In the genomic region with DNA sequence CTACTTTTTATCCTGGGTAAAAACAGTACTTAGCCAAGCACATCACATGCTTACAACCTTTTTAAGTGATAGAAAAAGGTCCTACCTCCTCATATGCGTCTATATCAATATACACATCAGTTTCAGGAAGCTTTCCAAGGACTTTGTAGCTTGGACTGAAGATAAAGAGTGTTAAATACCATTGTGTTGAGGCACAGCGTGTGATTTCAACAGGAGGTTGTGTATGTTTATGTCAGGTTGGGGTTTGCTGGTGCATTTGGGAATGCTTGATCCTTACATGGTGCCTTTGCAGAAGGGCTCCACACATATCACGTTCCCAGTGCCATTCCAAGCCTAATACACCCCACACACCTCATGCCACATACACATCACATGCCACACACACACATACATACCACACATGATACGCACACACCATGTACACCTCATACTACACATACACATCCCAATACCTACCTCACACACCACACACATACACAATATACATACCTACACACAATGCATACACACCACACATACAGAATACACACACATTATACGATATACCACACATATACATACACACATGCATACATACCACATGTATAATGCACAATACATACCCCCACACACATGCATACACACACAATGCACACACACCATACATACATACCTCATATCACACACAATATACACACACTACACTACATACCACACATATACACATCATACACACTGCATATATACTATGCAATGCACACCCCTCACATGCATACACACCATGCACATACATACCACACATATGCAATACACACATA, we compare ENCODE assay signal across 17 cellular contexts. TPM values are rescaled to one million over a fixed set of nuclear protein-coding genes. Genes with fewer than 3 reads are reported as not detected.
DNase-seq lines count a peak whose midpoint lies in the region; ATAC-seq, FAIRE-seq and TF ChIP-seq lines count a peak whose summit lies in the region.
"Had no signal": no experiment of that assay in that cellular context is flagged by ENCODE, and none has a peak within 500 bp of the region (broad histone marks: within the 10 kb centered on the region; RNA-seq: fewer than 3 reads in every experiment).

No MANE protein-coding gene starts in this region.

- no peak overlapping the region for H3K27ac Mint-ChIP-seq in astrocyte (ENCODE audit: unreplicated experiment)
- H3K27ac Mint-ChIP-seq: CD8-positive, alpha-beta T cell had no signal

- H3K27me3 Mint-ChIP-seq in astrocyte (ENCODE audit: low read depth, unreplicated experiment) = no peaks in the 10 kb centered on the region

- ATAC-seq in Right ventricle myocardium superior (ENCODE audit: poor library complexity) (no peak), omental fat pad (ENCODE audit: low FRiP score) (no peak)
- ATAC-seq: CD8-positive, alpha-beta T cell had no signal

- intact Hi-C loops in Right ventricle myocardium superior (cut with DNase I) = no loop called here

- H2AFZ ChIP-seq in astrocyte (ENCODE audit: low read depth, low read length) = no peak overlapping the region
- no peak overlapping the region for H2AFZ ChIP-seq in hepatocyte

- no peaks in the 10 kb centered on the region for H4K20me1 ChIP-seq in astrocyte (ENCODE audit: insufficient read depth, low read length)
- H4K20me1 ChIP-seq in hepatocyte (ENCODE audit: insufficient read depth, poor library complexity, severe bottlenecking) = no peaks in the 10 kb centered on the region

- no peaks in the 10 kb centered on the region for H3K9me3 Mint-ChIP-seq in astrocyte (ENCODE audit: unreplicated experiment)
- H3K9me3 Mint-ChIP-seq: CD8-positive, alpha-beta T cell had no signal

- WGBS in hepatocyte (ENCODE audit: low lambda C conversion rate, missing lambda C conversion rate) = 73% methylated on average over 5 of the region's 5 CpGs

- H3K4me3 ChIP-seq in AG04450 (ENCODE audit: low read depth, low read length) (no peak overlapping the region), astrocyte (ENCODE audit: insufficient read depth, low read depth, low read length) (no peak overlapping the region), hepatocyte (no peak overlapping the region)
- H3K4me3 ChIP-seq: HAP-1, SJCRH30 had no signal

- H3K9me3 ChIP-seq in AG04450 (ENCODE audit: control insufficient read depth, insufficient read depth, low read length) (no peaks in the 10 kb centered on the region), astrocyte (ENCODE audit: insufficient read depth, low read depth, low read length) (no peaks in the 10 kb centered on the region), hepatocyte (ENCODE audit: low read depth) (no peaks in the 10 kb centered on the region)
- H3K9me3 ChIP-seq: HAP-1, SJCRH30 had no signal

- POLR2A ChIA-PET in AG04450 (lab: Yijun Ruan, JAX) = no interaction called here
- POLR2A ChIA-PET in HEK293T (lab: Yijun Ruan, JAX) = interaction anchor here (1.6 kb wide), 1 partner anchor 33 kb away, joined by 5 read pairs; a partner anchor contains a TSS

- DNase-seq in AG04450 (ENCODE audit: low read depth, low spot score) (peak; percentile 11), HEK293T (ENCODE audit: extremely low spot score) (no peak), astrocyte (ENCODE audit: low read depth) (peak; percentile 7), hepatocyte (ENCODE audit: low spot score) (peak; percentile 24), CD1c-positive myeloid dendritic cell (ENCODE audit: extremely low spot score) (no peak), Right ventricle myocardium superior (no peak), omental fat pad (ENCODE audit: low spot score) (no peak), mesenteric fat pad (ENCODE audit: low spot score) (no peak)
- DNase-seq: CD8-positive, alpha-beta T cell; DMS79; NCI-H1105 treated with DMSO at 0.1 percent for 48 hours; NCI-H1694; NCI-H2081 treated with DMSO at 0.1 percent for 48 hours; NCI-H82; RPMI8226; SJCRH30 had no signal

- no peaks in the 10 kb centered on the region for H3K9me2 ChIP-seq in hepatocyte (replicated peaks; ENCODE audit: insufficient read depth)

- H3K4me3 Mint-ChIP-seq in astrocyte (ENCODE audit: unreplicated experiment) = no peak overlapping the region
- H3K4me3 Mint-ChIP-seq: CD8-positive, alpha-beta T cell had no signal

- no peaks in the 10 kb centered on the region for H3K27me3 ChIP-seq in AG04450 (ENCODE audit: control insufficient read depth, insufficient read depth, low read length)
- peaks cover 4% of the 10 kb centered on the region for H3K27me3 ChIP-seq in astrocyte (ENCODE audit: insufficient read depth, low read length)
- no peaks in the 10 kb centered on the region for H3K27me3 ChIP-seq in hepatocyte
- H3K27me3 ChIP-seq: SJCRH30 had no signal

- no peaks in the 10 kb centered on the region for H3K4me1 ChIP-seq in astrocyte (ENCODE audit: insufficient read depth, low read length)
- no peaks in the 10 kb centered on the region for H3K4me1 ChIP-seq in hepatocyte (ENCODE audit: insufficient read depth)
- H3K4me1 ChIP-seq: HAP-1, SJCRH30 had no signal

- CTCF ChIA-PET in AG04450 (lab: Charles Lee) = interaction anchor here (0.7 kb wide), 1 partner anchor 26 kb away, joined by 3 read pairs; no protein-coding TSS in a partner anchor
- CTCF ChIA-PET in HEK293T (lab: Yijun Ruan, JAX) = no interaction called here

- TF ChIP-seq CTCF in AG04450 (IDR thresholded peaks at IDR 0.05; ENCODE audit: low read depth, low read length) (no peak), astrocyte (IDR thresholded peaks at IDR 0.05; ENCODE audit: insufficient read depth, low read depth, low read length) (no peak), hepatocyte (IDR thresholded peaks at IDR 0.05; ENCODE audit: poor library complexity) (no peak), omental fat pad (IDR thresholded peaks at IDR 0.05) (no peak)

- H3K27ac ChIP-seq in AG04450 (ENCODE audit: low read depth, low read length) (no peak overlapping the region), astrocyte (ENCODE audit: low read depth, low read length) (no peak overlapping the region), hepatocyte (no peak overlapping the region)
- H3K27ac ChIP-seq: SJCRH30 had no signal

- no peak for FAIRE-seq in astrocyte (lab: Jason Lieb, UNC)

- no peaks in the 10 kb centered on the region for H3K4me1 Mint-ChIP-seq in astrocyte (ENCODE audit: low read depth, unreplicated experiment)

- no peaks in the 10 kb centered on the region for H3K36me3 ChIP-seq in astrocyte (ENCODE audit: insufficient read depth, low read length)
- H3K36me3 ChIP-seq in hepatocyte (replicated peaks; ENCODE audit: insufficient read depth, low read depth) = no peaks in the 10 kb centered on the region
- H3K36me3 ChIP-seq: HAP-1, SJCRH30 had no signal

- H3K4me2 ChIP-seq in astrocyte (ENCODE audit: low read length) (no peak overlapping the region), hepatocyte (no peak overlapping the region)

- no peaks in the 10 kb centered on the region for H3K36me3 Mint-ChIP-seq in astrocyte (ENCODE audit: low read depth, unreplicated experiment)
- H3K36me3 Mint-ChIP-seq: CD8-positive, alpha-beta T cell had no signal

- H3K79me2 ChIP-seq in astrocyte (ENCODE audit: insufficient read depth, low read length) = no peaks in the 10 kb centered on the region
- H3K79me2 ChIP-seq in hepatocyte = no peaks in the 10 kb centered on the region

- no peak overlapping the region for H3K9ac ChIP-seq in astrocyte (ENCODE audit: low read length)

TF ChIP-seq in HEK293T, 16 proteins besides CTCF, POLR2A, EP300 and RAD21:
- TF ChIP-seq TARDBP (IDR thresholded peaks at IDR 0.05) = no peak
- TF ChIP-seq CTBP1 (IDR thresholded peaks at IDR 0.05; ENCODE audit: borderline replicate concordance) = 0 out of 2 replicates have a peak, but pooled peaks have one; percentile 17

RNA-seq across cellular contexts. Expression of a gene that starts 33.1 kb away (rescaled TPM):
- polyA plus RNA-seq in AG04450 (2011; rRNA removed) (221 and 266 TPM in 2 replicates), hepatocyte (138 and 143 TPM in 2 replicates)
- 100 and 137 TPM in 2 replicates for polyA minus RNA-seq in AG04450 (2011; rRNA and poly(A)+ RNA removed)
- total RNA-seq in astrocyte (144 and 146 TPM in 2 replicates), hepatocyte (126 and 158 TPM in 2 replicates), Right ventricle myocardium superior (120 TPM), omental fat pad (100 to 1,000 TPM in 2 of 4 donors, 10 to 100 TPM in 2; 84.3 to 106 (median 97.3) TPM), mesenteric fat pad (127 TPM)

RNA-seq across cellular contexts. Expression of a gene that starts 36.0 kb away (rescaled TPM):
- 20.2 and 31.7 TPM in 2 replicates for polyA plus RNA-seq in AG04450 (2011; rRNA removed)
- polyA minus RNA-seq in AG04450 (2011; rRNA and poly(A)+ RNA removed) = 3.3 and 7.4 TPM in 2 replicates
- total RNA-seq in astrocyte = 33.9 and 40.0 TPM in 2 replicates
- 22.8 and 24.8 TPM in 2 replicates for total RNA-seq in hepatocyte
- 33.7 and 38.2 TPM in 2 replicates for polyA plus RNA-seq in hepatocyte
- 11.9 TPM for total RNA-seq in Right ventricle myocardium superior
- 10 to 100 TPM; 15.6 to 54.3 (median 21.2) TPM for total RNA-seq in omental fat pad
- 27.9 TPM for total RNA-seq in mesenteric fat pad

Comparison
In these comparisons a context has a peak if more than half of its experiments do, and no peak if none do; other contexts are left out.
1. DNase-seq: peak in AG04450 (single experiment), astrocyte (single experiment) and hepatocyte (single experiment); none in HEK293T (single experiment), CD1c-positive myeloid dendritic cell (single experiment), Right ventricle myocardium superior (single experiment), omental fat pad (single experiment) and mesenteric fat pad (single experiment).